8 cellular contexts compared by ENCODE assay signal in the genomic region with DNA sequence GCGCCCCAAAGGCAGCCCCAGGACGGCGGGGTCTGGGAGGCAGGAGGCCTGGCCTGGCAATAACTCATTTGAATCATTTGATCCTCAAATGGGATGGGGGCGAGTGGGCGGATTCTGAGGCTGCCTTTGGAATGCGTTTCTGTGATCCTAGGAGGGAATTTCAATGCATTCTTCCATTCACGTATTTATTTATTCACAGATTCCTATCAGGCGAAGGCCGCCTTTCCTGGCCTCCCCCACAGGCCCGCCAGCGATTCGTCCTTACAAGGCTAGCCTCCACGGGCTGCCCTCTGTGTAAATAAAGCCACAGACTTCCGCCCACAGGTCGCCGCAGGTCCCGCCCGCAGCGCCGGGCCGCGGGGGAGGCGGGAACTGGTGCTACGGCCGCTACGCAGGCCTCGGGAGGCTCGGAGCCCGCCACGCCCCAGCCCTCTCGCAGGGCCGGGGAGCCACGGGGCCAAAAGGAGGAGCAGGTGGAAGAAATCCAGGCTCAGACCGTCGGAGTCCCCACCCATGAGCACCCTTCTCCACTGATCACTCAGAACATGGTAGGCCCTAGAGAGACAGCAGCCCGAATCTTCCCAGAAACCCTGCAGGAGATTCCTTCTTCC. TPM values are rescaled to one million over a fixed set of nuclear protein-coding genes. Genes with fewer than 3 reads are reported as not detected.
DNase-seq lines count a peak whose midpoint lies in the region; ATAC-seq and TF ChIP-seq lines count a peak whose summit lies in the region.

No MANE protein-coding gene starts in this region.

- in situ Hi-C loops in ACHN (cut with HindIII; ENCODE audit: low pct_ligation_motif_present, low pct_unique_long_range_greater_than_20kb, low sequenced_read_pairs), result no loop called here
- in situ Hi-C loops in GM18951 (cut with MboI; ENCODE audit: low sequenced_read_pairs, unreplicated experiment), result no loop called here

- DNase-seq in ACHN, result peak; percentile 86
- peak; percentile 94 for DNase-seq in RKO (ENCODE audit: low spot score)
- peak; percentile 93 for DNase-seq in adipocyte (ENCODE audit: low read depth)
- DNase-seq in heart left ventricle, result peak; percentile 83 to 93 (median 89)
- peak; percentile 95 for DNase-seq in posterior vena cava (ENCODE audit: low spot score)
- no peak for DNase-seq in cortex of kidney (lab: John Stamatoyannopoulos, UW)

- H3K9me3 ChIP-seq in adipocyte (ENCODE audit: control insufficient read depth, low read length) (no peaks in the 10 kb centered on the region), heart left ventricle (no peaks in the 10 kb centered on the region)

- H3K4me1 ChIP-seq in adipocyte (ENCODE audit: control insufficient read depth, insufficient read depth, low read length) (peaks cover 26% of the 10 kb centered on the region), heart left ventricle (peaks cover 0 to 59% (median 18%) of the 10 kb centered on the region in 12 donors)

- WGBS in heart left ventricle, 4 donors, result 28 to 37% (median 35%) methylated on average over 24 to 36 of the region's 36 CpGs

- H3K36me3 ChIP-seq in adipocyte (ENCODE audit: control insufficient read depth, insufficient read depth, low read length, severe bottlenecking), result no peaks in the 10 kb centered on the region
- no peaks in the 10 kb centered on the region for H3K36me3 ChIP-seq in heart left ventricle

- intact Hi-C loops in heart left ventricle (cut with DNase I), result loop anchor here in 9 of 10 donors (1.0 to 10.0 kb wide), 10 partner anchors 30 to 480 kb away; a partner anchor contains a TSS
- intact Hi-C loops in posterior vena cava (cut with DNase I), result no loop called here

- peak overlapping the region; percentile 87 for H3K4me3 ChIP-seq in adipocyte (ENCODE audit: low read length)
- peak overlapping the region; percentile 32 to 71 (median 64) for H3K4me3 ChIP-seq in heart left ventricle

- TF ChIP-seq CTCF in heart left ventricle (IDR thresholded peaks at IDR 0.05), result no peak

- ATAC-seq in HG03103 (IDR thresholded peaks at IDR 0.05; ENCODE audit: low read depth, unreplicated experiment), result peak; percentile 49
- peak; percentile 58 to 84 (median 84) for ATAC-seq in heart left ventricle

- H3K27me3 ChIP-seq in adipocyte (replicated peaks; ENCODE audit: control insufficient read depth, insufficient read depth, low read length), result no peaks in the 10 kb centered on the region
- no peaks in the 10 kb centered on the region for H3K27me3 ChIP-seq in heart left ventricle

- peak overlapping the region; percentile 95 for H3K9ac ChIP-seq in adipocyte (ENCODE audit: low read length)

- peak overlapping the region; percentile 87 to 96 (median 92) for H3K27ac ChIP-seq in heart left ventricle

- TF ChIP-seq POLR2A in GM18951 (IDR thresholded peaks at IDR 0.05; ENCODE audit: extremely low read depth, insufficient read depth, insufficient read length) (peak; percentile 67), heart left ventricle (IDR thresholded peaks at IDR 0.05) (no peak)

RNA-seq across cellular contexts. Expression of a gene that starts 31.3 kb away (rescaled TPM):
- total RNA-seq in heart left ventricle (100 to 1,000 TPM in 1 of 9 donors, 10 to 100 TPM in 8; 57.1 to 128 (median 82.8) TPM), posterior vena cava (100 to 1,000 TPM; 120 to 219 TPM)
- 100 to 1,000 TPM in 1 of 2 donors, 10 to 100 TPM in 1; 71.6 to 133 TPM for polyA plus RNA-seq in heart left ventricle

Comparison
In these comparisons a context has a peak if more than half of its experiments do, and no peak if none do; other contexts are left out.
1. intact Hi-C loops: an anchor here in heart left ventricle (1.0 to 10.0 kb wide); none called in posterior vena cava.